8 cellular contexts compared by ENCODE assay signal in the genomic region with DNA sequence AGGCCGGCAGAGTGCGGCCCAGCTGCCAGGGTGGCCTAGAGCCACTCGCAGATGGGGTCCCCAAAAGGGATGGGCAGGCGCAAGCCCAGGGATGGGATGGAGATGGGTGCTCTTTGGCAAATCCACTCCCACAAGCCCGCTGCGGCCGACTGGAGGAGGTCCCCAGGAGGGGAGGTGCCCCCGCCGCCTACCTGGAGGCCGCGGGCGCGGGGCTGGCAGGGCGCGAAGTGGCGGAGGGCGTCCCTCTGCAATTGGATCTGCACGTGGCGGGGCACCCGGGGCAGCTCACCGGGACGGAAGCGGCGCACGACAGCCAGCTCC. TPM values are rescaled to one million over a fixed set of nuclear protein-coding genes. Genes with fewer than 3 reads are reported as not detected.
DNase-seq lines count a peak whose midpoint lies in the region; ATAC-seq lines count a peak whose summit lies in the region.

No MANE protein-coding gene starts in this region.

- no peak overlapping the region for H3K27ac ChIP-seq in iPS DF 6.9 (ENCODE audit: low read length)

- no peaks in the 10 kb centered on the region for H3K27me3 Mint-ChIP-seq in activated T-helper 1 cell treated with anti-CD3 and anti-CD28 coated beads, Interleukin-12 subunit alpha, Interleukin-12 subunit beta, Interleukin-2, Interleukin-4 antibody, amounts not matched to agents 30 ng/mL and 10 ng/mL and 1 ng/mL, durations not matched to agents 14 hours and 24 hours and 36 hours (ENCODE audit: insufficient read depth)
- H3K27me3 Mint-ChIP-seq in stimulated activated naive CD8-positive, alpha-beta T cell treated with anti-CD3 and anti-CD28 coated beads, Interleukin-15, Interleukin-2, amounts not matched to agents 100 ng/mL and 50 ng/mL, for 24 hours = peaks cover 8% of the 10 kb centered on the region

- peaks cover 11% of the 10 kb centered on the region; the same call in 1 of the 2 replicates for H3K27me3 ChIP-seq in iPS DF 6.9 (ENCODE audit: control insufficient read depth, insufficient read depth, low read length)

- no peaks in the 10 kb centered on the region for H3K4me1 ChIP-seq in iPS DF 6.9 (ENCODE audit: control insufficient read depth, insufficient read depth, low read length)

- H3K36me3 ChIP-seq in iPS DF 6.9 (ENCODE audit: control insufficient read depth, insufficient read depth, low read length) = no peaks in the 10 kb centered on the region

- ATAC-seq in HG03045 (IDR thresholded peaks at IDR 0.05; ENCODE audit: unreplicated experiment) = peak; percentile 20

- H3K27ac Mint-ChIP-seq in activated T-helper 1 cell treated with anti-CD3 and anti-CD28 coated beads, Interleukin-12 subunit alpha, Interleukin-12 subunit beta, Interleukin-2, Interleukin-4 antibody, amounts not matched to agents 30 ng/mL and 10 ng/mL and 1 ng/mL, durations not matched to agents 14 hours and 24 hours and 36 hours = peak overlapping the region; percentile 97
- peak overlapping the region; percentile 94 for H3K27ac Mint-ChIP-seq in stimulated activated naive CD8-positive, alpha-beta T cell treated with anti-CD3 and anti-CD28 coated beads, Interleukin-15, Interleukin-2, amounts not matched to agents 100 ng/mL and 50 ng/mL, for 24 hours

- peaks cover 7% of the 10 kb centered on the region for H3K36me3 Mint-ChIP-seq in activated T-helper 1 cell treated with anti-CD3 and anti-CD28 coated beads, Interleukin-12 subunit alpha, Interleukin-12 subunit beta, Interleukin-2, Interleukin-4 antibody, amounts not matched to agents 30 ng/mL and 10 ng/mL and 1 ng/mL, durations not matched to agents 14 hours and 24 hours and 36 hours (ENCODE audit: low read depth)
- H3K36me3 Mint-ChIP-seq in stimulated activated naive CD8-positive, alpha-beta T cell treated with anti-CD3 and anti-CD28 coated beads, Interleukin-15, Interleukin-2, amounts not matched to agents 100 ng/mL and 50 ng/mL, for 24 hours (ENCODE audit: low read depth) = peaks cover 13% of the 10 kb centered on the region

- no CpG with 5 or more reads among the region's 25 CpGs for WGBS in iPS DF 6.9 (ENCODE audit: insufficient coverage, insufficient read length)

- peak overlapping the region; percentile 91 for H3K4me3 Mint-ChIP-seq in activated T-helper 1 cell treated with anti-CD3 and anti-CD28 coated beads, Interleukin-12 subunit alpha, Interleukin-12 subunit beta, Interleukin-2, Interleukin-4 antibody, amounts not matched to agents 30 ng/mL and 10 ng/mL and 1 ng/mL, durations not matched to agents 14 hours and 24 hours and 36 hours
- peak overlapping the region; percentile 100 for H3K4me3 Mint-ChIP-seq in stimulated activated naive CD8-positive, alpha-beta T cell treated with anti-CD3 and anti-CD28 coated beads, Interleukin-15, Interleukin-2, amounts not matched to agents 100 ng/mL and 50 ng/mL, for 24 hours

- H3K9me3 Mint-ChIP-seq in activated T-helper 1 cell treated with anti-CD3 and anti-CD28 coated beads, Interleukin-12 subunit alpha, Interleukin-12 subunit beta, Interleukin-2, Interleukin-4 antibody, amounts not matched to agents 30 ng/mL and 10 ng/mL and 1 ng/mL, durations not matched to agents 14 hours and 24 hours and 36 hours = no peaks in the 10 kb centered on the region
- no peaks in the 10 kb centered on the region for H3K9me3 Mint-ChIP-seq in stimulated activated naive CD8-positive, alpha-beta T cell treated with anti-CD3 and anti-CD28 coated beads, Interleukin-15, Interleukin-2, amounts not matched to agents 100 ng/mL and 50 ng/mL, for 24 hours

- H3K4me1 Mint-ChIP-seq in activated T-helper 1 cell treated with anti-CD3 and anti-CD28 coated beads, Interleukin-12 subunit alpha, Interleukin-12 subunit beta, Interleukin-2, Interleukin-4 antibody, amounts not matched to agents 30 ng/mL and 10 ng/mL and 1 ng/mL, durations not matched to agents 14 hours and 24 hours and 36 hours (ENCODE audit: low read depth) = peaks cover 29% of the 10 kb centered on the region
- H3K4me1 Mint-ChIP-seq in stimulated activated naive CD8-positive, alpha-beta T cell treated with anti-CD3 and anti-CD28 coated beads, Interleukin-15, Interleukin-2, amounts not matched to agents 100 ng/mL and 50 ng/mL, for 24 hours (ENCODE audit: low read depth) = peaks cover 28% of the 10 kb centered on the region

- peak; percentile 51 for DNase-seq in activated CD4-positive, alpha-beta T cell treated with anti-CD3 and anti-CD28 coated beads, Interleukin-2, amount 50 U/mL, for 1 hour
- no peak for DNase-seq in activated CD4-positive, alpha-beta T cell treated with anti-CD3 and anti-CD28 coated beads for 1 hour
- DNase-seq in activated T-helper 1 cell treated with anti-CD3 and anti-CD28 coated beads, Interleukin-12 subunit alpha, Interleukin-12 subunit beta, Interleukin-2, Interleukin-4 antibody, amounts not matched to agents 30 ng/mL and 10 ng/mL and 1 ng/mL, durations not matched to agents 14 hours and 24 hours and 36 hours (ENCODE audit: low spot score) = no peak
- no peak for DNase-seq in iPS DF 6.9 (ENCODE audit: low read depth, low spot score)
- DNase-seq in NOMO-1 (lab: John Stamatoyannopoulos, UW; ENCODE audit: unreplicated experiment in 2 of 2) = no peak
- DNase-seq in NCI-H2107 (lab: John Stamatoyannopoulos, UW) = no peak

- no peaks in the 10 kb centered on the region for H3K9me3 ChIP-seq in iPS DF 6.9 (ENCODE audit: control insufficient read depth, insufficient read depth, low read length)

- intact Hi-C loops in activated T-helper 1 cell treated with anti-CD3 and anti-CD28 coated beads, Interleukin-12 subunit alpha, Interleukin-12 subunit beta, Interleukin-2, Interleukin-4 antibody, amounts not matched to agents 30 ng/mL and 10 ng/mL and 1 ng/mL, durations not matched to agents 14 hours and 24 hours and 36 hours (cut with micrococcal nuclease) = loop anchor here (1.0 to 5.0 kb wide), 9 partner anchors 16 to 715 kb away; partner anchors contain the start of genes ACIN1, C14orf119, DAD1 and HOMEZ

- peak overlapping the region; percentile 66; the same call in 1 of the 2 replicates for H3K4me3 ChIP-seq in iPS DF 6.9 (ENCODE audit: low read length)

RNA-seq across cellular contexts. Expression of gene PPP1R3E, which starts 0.7 kb away (rescaled TPM):
- 16.6 and 17.3 TPM in 2 replicates for total RNA-seq in activated T-helper 1 cell treated with anti-CD3 and anti-CD28 coated beads, Interleukin-12 subunit alpha, Interleukin-12 subunit beta, Interleukin-2, Interleukin-4 antibody, amounts not matched to agents 30 ng/mL and 10 ng/mL and 1 ng/mL, durations not matched to agents 14 hours and 24 hours and 36 hours

RNA-seq across cellular contexts. Expression of gene BCL2L2, which starts 4.7 kb away (rescaled TPM):
- 4.1 and 7.1 TPM in 2 replicates for total RNA-seq in activated T-helper 1 cell treated with anti-CD3 and anti-CD28 coated beads, Interleukin-12 subunit alpha, Interleukin-12 subunit beta, Interleukin-2, Interleukin-4 antibody, amounts not matched to agents 30 ng/mL and 10 ng/mL and 1 ng/mL, durations not matched to agents 14 hours and 24 hours and 36 hours

RNA-seq across cellular contexts. Expression of gene HOMEZ, which starts 16.0 kb away (rescaled TPM):
- 10.9 and 12.2 TPM in 2 replicates for total RNA-seq in activated T-helper 1 cell treated with anti-CD3 and anti-CD28 coated beads, Interleukin-12 subunit alpha, Interleukin-12 subunit beta, Interleukin-2, Interleukin-4 antibody, amounts not matched to agents 30 ng/mL and 10 ng/mL and 1 ng/mL, durations not matched to agents 14 hours and 24 hours and 36 hours

RNA-seq across cellular contexts. Expression of gene PABPN1, which starts 19.3 kb away (rescaled TPM):
- total RNA-seq in activated T-helper 1 cell treated with anti-CD3 and anti-CD28 coated beads, Interleukin-12 subunit alpha, Interleukin-12 subunit beta, Interleukin-2, Interleukin-4 antibody, amounts not matched to agents 30 ng/mL and 10 ng/mL and 1 ng/mL, durations not matched to agents 14 hours and 24 hours and 36 hours = 252 and 266 TPM in 2 replicates

RNA-seq across cellular contexts. Expression of gene SLC22A17, which starts 50.8 kb away (rescaled TPM):
- total RNA-seq in activated T-helper 1 cell treated with anti-CD3 and anti-CD28 coated beads, Interleukin-12 subunit alpha, Interleukin-12 subunit beta, Interleukin-2, Interleukin-4 antibody, amounts not matched to agents 30 ng/mL and 10 ng/mL and 1 ng/mL, durations not matched to agents 14 hours and 24 hours and 36 hours = 3.1 and 5.0 TPM in 2 replicates
